27 cellular contexts compared by ENCODE assay signal in the genomic region with DNA sequence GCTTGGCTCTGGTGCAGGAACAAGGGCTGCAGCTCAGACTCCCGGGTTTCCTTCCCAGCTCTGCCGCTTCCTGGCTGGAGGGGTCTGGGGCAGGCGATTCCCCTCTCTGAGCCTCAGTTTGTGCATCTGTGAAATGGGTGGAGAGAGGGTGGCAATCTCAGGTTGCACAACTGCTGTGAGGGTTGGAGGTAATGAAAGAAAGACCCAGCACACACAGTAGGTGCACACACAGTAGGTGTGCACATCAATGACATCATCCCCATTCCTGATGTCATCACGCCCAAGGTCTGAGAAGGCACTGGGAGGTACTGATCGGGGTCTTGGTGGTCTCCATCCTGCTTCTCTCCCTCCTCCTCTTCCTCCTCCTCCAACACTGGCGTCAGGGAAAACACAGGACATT. TPM values are rescaled to one million over a fixed set of nuclear protein-coding genes. Genes with fewer than 3 reads are reported as not detected.
"Had no signal": no experiment of that assay in that cellular context is flagged by ENCODE, and none has a peak within 500 bp of the region (broad histone marks: within the 10 kb centered on the region; RNA-seq: fewer than 3 reads in every experiment).

No MANE protein-coding gene starts in this region.

- H3K4me1 ChIP-seq: SJSA1 had no signal

- H3K4me3 ChIP-seq: SJSA1, SK-N-MC had no signal

- H3K27ac ChIP-seq: SJSA1, SK-N-MC had no signal

- H3K9me3 ChIP-seq: SJSA1 had no signal

- H3K36me3 ChIP-seq: SJSA1 had no signal

- FAIRE-seq: RCC 7860 had no signal

- DNase-seq: KBM-7, NCI-H1092, NCI-H1105 treated with DMSO at 0.1 percent for 48 hours, NCI-H1417 treated with DMSO at 0.1 percent for 48 hours, NCI-H146, NCI-H1694 treated with DMSO at 0.1 percent for 48 hours, NCI-H1930, NCI-H2081, NCI-H2107, NCI-H2171, NCI-H226, NCI-H446, NCI-H510A, NCI-H524 treated with DMSO at 0.1 percent for 48 hours, NCI-H69, NCI-H774, Right ventricle myocardium superior, RPMI8226, SIG-M5, SW 1271 had no signal

- H3K27me3 ChIP-seq: SJSA1 had no signal

- H3K36me3 Mint-ChIP-seq: IgD-negative memory B cell had no signal

RNA-seq across cellular contexts. Expression of gene LILRB4, which starts 2.7 kb away (rescaled TPM):
- total RNA-seq: HT1080, LHCN-M2, MCF 10A, SJSA1 had no signal

RNA-seq across cellular contexts. Expression of gene LILRB1, which starts 35.2 kb away (rescaled TPM):
- total RNA-seq: HT1080, LHCN-M2, MCF 10A, SJSA1 had no signal

RNA-seq across cellular contexts. Expression of gene KIR3DL3, which starts 58.7 kb away (rescaled TPM):
- total RNA-seq: HT1080, LHCN-M2, MCF 10A, Right ventricle myocardium superior, SJSA1 had no signal
- polyA plus RNA-seq: IgD-negative memory B cell had no signal
